20 cellular contexts compared by ENCODE assay signal in genomic region chr9:72210522-72210921, GRCh38.
DNase-seq lines count a peak whose midpoint lies in the region; ATAC-seq and TF ChIP-seq lines count a peak whose summit lies in the region.
"Had no signal": no experiment of that assay in that cellular context is flagged by ENCODE, and none has a peak within 500 bp of the region (broad histone marks: within the 10 kb centered on the region; RNA-seq: fewer than 3 reads in every experiment).

No MANE protein-coding gene starts in this region.

- H3K9me3 ChIP-seq in RWPE2 (ENCODE audit: severe bottlenecking) (no peaks in the 10 kb centered on the region), vagina (no peaks in the 10 kb centered on the region)
- H3K9me3 ChIP-seq: Caco-2 had no signal

- intact Hi-C loops in vagina (cut with DNase I): no loop called here

- ATAC-seq in RWPE2 (ENCODE audit: low read depth): peak; percentile 97
- ATAC-seq: T-cell had no signal

- TF ChIP-seq POLR2A in vagina (IDR thresholded peaks at IDR 0.05): no peak

- no peak overlapping the region for H3K4me3 ChIP-seq in RWPE2 (ENCODE audit: severe bottlenecking)
- H3K4me3 ChIP-seq in vagina: no peak overlapping the region
- H3K4me3 ChIP-seq: SK-N-MC had no signal

- peak overlapping the region; percentile 27 for H3K27ac ChIP-seq in RWPE2 (ENCODE audit: poor library complexity, severe bottlenecking)
- no peak overlapping the region for H3K27ac ChIP-seq in vagina
- H3K27ac ChIP-seq: C4-2B, SK-N-MC had no signal

- H3K36me3 ChIP-seq in RWPE2 (ENCODE audit: low read depth): no peaks in the 10 kb centered on the region
- no peaks in the 10 kb centered on the region for H3K36me3 ChIP-seq in vagina

- H3K4me1 ChIP-seq in RWPE2 (ENCODE audit: insufficient read depth, poor library complexity, severe bottlenecking) (peaks cover 22% of the 10 kb centered on the region), vagina (no peaks in the 10 kb centered on the region)
- H3K4me1 ChIP-seq: Caco-2 had no signal

- TF ChIP-seq CTCF in RWPE2 (IDR thresholded peaks at IDR 0.05; ENCODE audit: poor library complexity, severe bottlenecking): no peak
- no peak for TF ChIP-seq CTCF in vagina (IDR thresholded peaks at IDR 0.05)

- peak in 2 of 3 experiments; percentile 7 to 49 for DNase-seq in NCI-H1417 (lab: John Stamatoyannopoulos, UW)
- DNase-seq in NCI-H1417 treated with DMSO at 0.1 percent for 48 hours (lab: John Stamatoyannopoulos, UW): no peak
- peak; percentile 58 for DNase-seq in HT-29 (ENCODE audit: low spot score)
- peak; percentile 69 for DNase-seq in RWPE2 (ENCODE audit: low spot score)
- peak; percentile 32 for DNase-seq in kidney tubule cell (ENCODE audit: low spot score)
- no peak for DNase-seq in D341Med (ENCODE audit: low spot score)
- DNase-seq in amniotic stem cell (lab: John Stamatoyannopoulos, UW): no peak
- no peak for DNase-seq in vagina (ENCODE audit: extremely low spot score in 2 of 2)
- DNase-seq: 8988T, Caco-2, DND-41, GF-D8, NCI-H1105, NCI-H187 treated with DMSO at 0.1 percent for 48 hours, NCI-H446, NCI-H82, OCI-M1, T-cell had no signal

- H3K27me3 ChIP-seq in RWPE2 (ENCODE audit: insufficient read depth, poor library complexity, severe bottlenecking) (peaks cover 4% of the 10 kb centered on the region), vagina (no peaks in the 10 kb centered on the region)

Comparison
In these comparisons a context has a peak if more than half of its experiments do, and no peak if none do; other contexts are left out.
1. DNase-seq: peak in NCI-H1417 (2 of 3), HT-29 (single experiment), RWPE2 (single experiment) and kidney tubule cell (single experiment); none in NCI-H1417 treated with DMSO at 0.1 percent for 48 hours (single experiment), D341Med (single experiment), amniotic stem cell (single experiment) and vagina (0 of 2).